In the genomic region with DNA sequence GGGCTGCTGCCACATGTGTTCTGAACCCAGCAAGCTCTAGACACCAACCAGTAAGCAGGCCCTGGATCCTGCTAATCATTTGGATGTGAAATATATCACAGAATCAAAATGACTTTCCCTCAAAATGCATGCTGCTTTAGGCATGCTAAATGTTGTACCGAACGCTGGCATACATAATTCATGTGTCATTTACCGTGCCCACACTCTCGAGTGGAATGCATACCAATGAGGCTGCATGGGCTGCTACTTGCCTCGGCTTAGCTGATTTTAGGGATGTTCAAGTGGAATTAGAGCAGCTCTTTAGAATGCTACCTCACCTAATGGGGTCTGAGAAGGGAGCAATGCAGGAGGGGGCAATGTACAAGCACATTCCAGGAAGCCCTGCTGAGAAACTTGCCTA, we compare ENCODE assay signal across 5 cellular contexts.
"Had no signal": no experiment of that assay in that cellular context is flagged by ENCODE, and none has a peak within 500 bp of the region (broad histone marks: within the 10 kb centered on the region; RNA-seq: fewer than 3 reads in every experiment).

No MANE protein-coding gene starts in this region.

- ATAC-seq: GM23338, HepG2 had no signal

- H3K4me3 ChIP-seq: GM23338 had no signal

- H3K4me2 ChIP-seq: GM23338 had no signal

- DNase-seq: H9, HCEC 1CT had no signal

- H2AFZ ChIP-seq: GM23338 had no signal

- H3K27ac ChIP-seq: HL-60 had no signal
